Comparison of ENCODE assay signal across 15 cellular contexts in the genomic region with DNA sequence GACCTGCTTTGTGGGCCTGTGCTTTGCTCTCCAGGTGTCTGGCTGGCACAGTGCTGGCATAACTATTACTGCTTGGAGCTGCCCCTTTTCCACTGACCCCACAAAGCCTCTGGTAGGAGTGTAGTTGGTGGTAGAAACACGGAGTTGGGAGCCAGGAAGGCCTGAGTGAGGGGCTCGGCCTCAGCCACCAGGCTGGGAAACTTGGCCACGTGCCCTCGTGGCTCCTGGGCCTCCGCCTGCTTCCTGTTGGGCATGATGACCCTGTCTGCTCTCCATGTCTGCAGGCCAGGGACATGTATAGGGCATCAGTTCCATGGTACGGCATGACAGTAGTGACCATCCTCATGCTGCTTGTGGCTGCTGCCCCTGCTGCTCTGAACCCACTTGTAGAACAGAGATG.
"Had no signal": no experiment of that assay in that cellular context is flagged by ENCODE, and none has a peak within 500 bp of the region (broad histone marks: within the 10 kb centered on the region; RNA-seq: fewer than 3 reads in every experiment).

No MANE protein-coding gene starts in this region.

- H3K27ac ChIP-seq: dorsolateral prefrontal cortex, hepatocyte, skin epidermis, stomach, transverse colon had no signal

- H3K36me3 ChIP-seq: sigmoid colon, thoracic aorta, transverse colon had no signal

- DNase-seq: cortex of kidney; dorsolateral prefrontal cortex; effector CD8-positive, alpha-beta T cell; foreskin melanocyte; left colon; mesendoderm; naive B cell; sigmoid colon; stimulated activated CD4-positive, alpha-beta T cell treated with anti-CD3 and anti-CD28 coated beads, Interleukin-2, amount 100 ng/mL, for 24 hours; stimulated activated naive CD4-positive, alpha-beta T cell; stomach; transverse colon had no signal

- H3K27me3 Mint-ChIP-seq: naive B cell had no signal

- H3K36me3 Mint-ChIP-seq: naive B cell had no signal

- H3K4me1 ChIP-seq: stomach, transverse colon had no signal

- ATAC-seq: left colon had no signal

- H3K4me3 ChIP-seq: dorsolateral prefrontal cortex, hepatocyte, sigmoid colon, skin epidermis, stomach, thoracic aorta, transverse colon had no signal

- H3K27me3 ChIP-seq: dorsolateral prefrontal cortex, hepatocyte, sigmoid colon, stomach, transverse colon had no signal

- H3K9me3 ChIP-seq: sigmoid colon, stomach, thoracic aorta, transverse colon had no signal
